ENCODE assay signal across 1 cellular context in genomic region chr12:50040657-50041056, GRCh38.
TF ChIP-seq lines count a peak whose summit lies in the region.

No MANE protein-coding gene starts in this region.

TF ChIP-seq in IMR-90, 13 proteins besides CTCF, POLR2A, EP300 and RAD21 (continued from another document):
- TF ChIP-seq MXI1 (IDR thresholded peaks at IDR 0.05; ENCODE audit: borderline replicate concordance, low read depth, low read length): no peak
- no peak for TF ChIP-seq BHLHE40 (IDR thresholded peaks at IDR 0.05; ENCODE audit: low read depth, low read length)
- no peak for TF ChIP-seq RCOR1 (IDR thresholded peaks at IDR 0.05; ENCODE audit: insufficient replicate concordance, low read length)
- TF ChIP-seq RFX5 (IDR thresholded peaks at IDR 0.05; ENCODE audit: low read depth, low read length): no peak
- TF ChIP-seq MAZ (IDR thresholded peaks at IDR 0.05; ENCODE audit: borderline replicate concordance, low read depth, low read length): no peak
- TF ChIP-seq CHD1 (IDR thresholded peaks at IDR 0.05; ENCODE audit: low read depth, low read length): no peak
- no peak for TF ChIP-seq USF2 (IDR thresholded peaks at IDR 0.05; ENCODE audit: low read depth, low read length)
- no peak for TF ChIP-seq SMC3 (IDR thresholded peaks at IDR 0.05; ENCODE audit: low read depth, low read length)
